ENCODE assay signal across 13 cellular contexts in the genomic region with DNA sequence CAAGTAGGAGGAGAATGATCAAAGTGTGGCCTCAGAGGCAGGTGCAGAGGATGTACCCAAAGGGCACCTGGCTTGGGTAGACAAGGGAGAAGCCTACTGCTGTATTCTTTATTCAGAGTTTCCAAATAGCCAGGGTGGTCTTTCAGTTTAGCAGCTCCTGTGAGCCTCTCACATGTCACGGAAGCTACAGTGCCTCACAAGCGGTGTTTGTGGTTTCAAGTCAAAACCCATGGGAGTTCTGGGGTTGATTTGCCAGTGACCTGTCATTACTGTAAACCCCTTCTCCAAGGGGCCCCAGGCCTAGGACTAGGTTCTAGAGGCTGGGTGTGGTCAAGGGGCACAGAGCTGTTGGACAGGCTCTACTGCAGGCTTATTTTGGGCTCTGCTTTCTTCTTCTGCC. TPM values are rescaled to one million over a fixed set of nuclear protein-coding genes. Genes with fewer than 3 reads are reported as not detected.
DNase-seq lines count a peak whose midpoint lies in the region; ATAC-seq and TF ChIP-seq lines count a peak whose summit lies in the region.
"Had no signal": no experiment of that assay in that cellular context is flagged by ENCODE, and none has a peak within 500 bp of the region (broad histone marks: within the 10 kb centered on the region; RNA-seq: fewer than 3 reads in every experiment).

No MANE protein-coding gene starts in this region.

- no peaks in the 10 kb centered on the region for H3K36me3 ChIP-seq in KOPT-K1 (ENCODE audit: insufficient read depth, low read length)
- no peaks in the 10 kb centered on the region for H3K36me3 ChIP-seq in smooth muscle cell (ENCODE audit: low read depth)
- H3K36me3 ChIP-seq: thoracic aorta had no signal

- H3K9ac ChIP-seq in smooth muscle cell (ENCODE audit: low read depth) = no peak overlapping the region

- H4K20me1 ChIP-seq in smooth muscle cell (ENCODE audit: low read depth) = no peaks in the 10 kb centered on the region

- H3K9me3 ChIP-seq in KOPT-K1 (ENCODE audit: insufficient read depth, low read length, poor library complexity, severe bottlenecking) (no peaks in the 10 kb centered on the region), smooth muscle cell (replicated peaks; ENCODE audit: low read depth) (no peaks in the 10 kb centered on the region)
- H3K9me3 ChIP-seq: thoracic aorta had no signal

- no peak for TF ChIP-seq CTCF in smooth muscle cell (IDR thresholded peaks at IDR 0.05; ENCODE audit: borderline replicate concordance, insufficient read depth, poor library complexity, severe bottlenecking)

- peak; percentile 70 for ATAC-seq in HG02678 (IDR thresholded peaks at IDR 0.05; ENCODE audit: unreplicated experiment)
- ATAC-seq in left lobe of liver = no peak
- ATAC-seq: esophagus mucosa had no signal

- H3K4me3 ChIP-seq in smooth muscle cell = no peak overlapping the region
- H3K4me3 ChIP-seq: SK-N-MC, thoracic aorta had no signal

- H3F3A ChIP-seq in smooth muscle cell (ENCODE audit: low read depth) = no peaks in the 10 kb centered on the region

- 89% methylated on average over 2 of the region's 2 CpGs for WGBS in smooth muscle cell (ENCODE audit: low lambda C conversion rate)

- no peak overlapping the region for H3K4me2 ChIP-seq in smooth muscle cell

- DNase-seq in stimulated activated CD4-positive, alpha-beta T cell treated with anti-CD3 and anti-CD28 coated beads, Interleukin-15, amount 100 ng/mL, for 24 hours = peak; percentile 33
- DNase-seq in stimulated activated CD4-positive, alpha-beta T cell treated with anti-CD3 and anti-CD28 coated beads, Interleukin-4, amount 100 ng/mL, for 1 hour = no peak
- DNase-seq in smooth muscle cell (lab: John Stamatoyannopoulos, UW; ENCODE audit: unreplicated experiment) = no peak
- DNase-seq in stimulated activated naive CD4-positive, alpha-beta T cell treated with Interleukin-2 at 50 U/mL for 16 hours (lab: John Stamatoyannopoulos, UW) = no peak
- DNase-seq in left lobe of liver (ENCODE audit: low spot score) = no peak
- DNase-seq in activated effector memory CD4-positive, alpha-beta T cell treated with anti-CD3 and anti-CD28 coated beads, Interleukin-2, amount 50 U/mL, for 16 hours = no peak

- H3K27me3 ChIP-seq in smooth muscle cell (ENCODE audit: low read depth) = no peaks in the 10 kb centered on the region

- no peaks in the 10 kb centered on the region for H3K4me1 ChIP-seq in smooth muscle cell (ENCODE audit: low read depth)

- no peaks in the 10 kb centered on the region for H3K79me2 ChIP-seq in smooth muscle cell (ENCODE audit: low read depth)

- H2AFZ ChIP-seq in smooth muscle cell (ENCODE audit: low read depth) = no peak overlapping the region

- peak overlapping the region; percentile 51 for H3K27ac ChIP-seq in KOPT-K1 (ENCODE audit: low read depth, low read length, poor library complexity, severe bottlenecking)
- H3K27ac ChIP-seq in smooth muscle cell (ENCODE audit: low read depth) = no peak overlapping the region
- H3K27ac ChIP-seq: SK-N-MC, thoracic aorta had no signal

RNA-seq across cellular contexts. Expression of gene IL10, which starts 10.2 kb away (rescaled TPM):
- total RNA-seq in smooth muscle cell (0.36 and 2.2 TPM in 2 replicates), left lobe of liver (0.18 TPM)
- polyA plus RNA-seq in smooth muscle cell = 1.2 and 2.8 TPM in 2 replicates
- total RNA-seq: M059J had no signal

RNA-seq across cellular contexts. Expression of gene IL19, which starts 11.9 kb away (rescaled TPM):
- total RNA-seq in smooth muscle cell (not detected in 2 replicates), left lobe of liver (not detected)
- polyA plus RNA-seq in smooth muscle cell = 0.35 and 0.52 TPM in 2 replicates
- total RNA-seq: lower leg skin, M059J, thoracic aorta had no signal
